ENCODE assay signal across 8 cellular contexts in the genomic region with DNA sequence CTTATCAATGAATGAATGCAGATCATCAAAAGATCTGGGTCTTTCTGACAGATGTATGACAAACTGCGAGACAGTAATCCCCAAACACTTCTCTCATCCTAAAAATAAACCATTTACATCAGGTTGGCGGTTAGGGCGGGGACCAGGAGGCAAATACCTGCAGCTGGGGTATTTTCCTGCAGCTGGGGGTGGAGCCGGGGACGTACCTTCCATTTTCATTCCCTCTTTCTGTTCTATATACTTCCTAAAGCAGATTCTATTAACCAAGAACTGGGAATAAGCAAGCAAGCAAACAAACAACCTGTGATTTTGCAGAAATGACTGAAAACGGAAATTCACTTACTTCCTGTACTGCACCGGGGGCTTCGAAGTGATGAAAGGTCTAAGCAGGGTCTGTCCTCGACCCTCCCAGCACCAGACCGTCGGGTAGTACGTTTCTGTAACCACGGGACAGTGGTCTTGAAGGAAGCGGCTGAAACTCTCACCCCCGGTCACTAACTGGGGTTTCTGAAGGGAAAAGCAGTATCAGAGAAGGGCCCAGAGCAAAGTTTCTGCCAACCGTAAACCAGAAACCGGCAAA. TPM values are rescaled to one million over a fixed set of nuclear protein-coding genes. Genes with fewer than 3 reads are reported as not detected.
DNase-seq lines count a peak whose midpoint lies in the region; ATAC-seq and TF ChIP-seq lines count a peak whose summit lies in the region.

No MANE protein-coding gene starts in this region.

- peak overlapping the region; percentile 95 for H3K4me3 ChIP-seq in DOHH2 (ENCODE audit: low read length)

- peaks cover 48% of the 10 kb centered on the region for H3K36me3 ChIP-seq in DOHH2 (ENCODE audit: control insufficient read depth, low read length)

- H3K4me2 ChIP-seq in DOHH2 (ENCODE audit: low read length): peak overlapping the region; percentile 77

- intact Hi-C loops in natural killer cell (cut with micrococcal nuclease): no loop called here

- peaks cover 60% of the 10 kb centered on the region for H3K79me2 ChIP-seq in DOHH2 (ENCODE audit: control insufficient read depth, low read length)

- no peaks in the 10 kb centered on the region for H3K36me3 Mint-ChIP-seq in natural killer cell

- 0 out of 2 replicates have a peak, but pooled peaks cover 4% of the 10 kb centered on the region for H4K20me1 ChIP-seq in DOHH2 (ENCODE audit: control insufficient read depth, insufficient read depth, low read depth, low read length)

- no peaks in the 10 kb centered on the region for H3K9me2 ChIP-seq in DOHH2 (replicated peaks; ENCODE audit: control insufficient read depth, low read length)

- H3K9me3 ChIP-seq in DOHH2 (ENCODE audit: control insufficient read depth, insufficient read depth, low read length): no peaks in the 10 kb centered on the region

- peak overlapping the region; percentile 85 to 90 for H3K27ac Mint-ChIP-seq in natural killer cell

- no peak for TF ChIP-seq CTCF in DOHH2 (IDR thresholded peaks at IDR 0.05; ENCODE audit: low read depth, low read length, poor library complexity, severe bottlenecking)
- no peak for TF ChIP-seq CTCF in natural killer cell (IDR thresholded peaks at IDR 0.05)

- H3K9me3 Mint-ChIP-seq in natural killer cell: no peaks in the 10 kb centered on the region

- DNase-seq in T follicular helper cell (ENCODE audit: low read depth) (peak; percentile 9), natural killer cell (no peak), SKM-1 (lab: John Stamatoyannopoulos, UW; ENCODE audit: unreplicated experiment) (no peak)
- peak; percentile 22 for DNase-seq in effector CD4-positive, alpha-beta T cell

- H3K27me3 Mint-ChIP-seq in natural killer cell (ENCODE audit: low read depth in 2 of 2): no peaks in the 10 kb centered on the region

- H3K4me3 Mint-ChIP-seq in natural killer cell: peak overlapping the region; percentile 91

- peaks cover 30 to 32% of the 10 kb centered on the region in 2 donors for H3K4me1 Mint-ChIP-seq in natural killer cell

- peak overlapping the region; percentile 73 for H3K27ac ChIP-seq in DOHH2 (ENCODE audit: low read depth, low read length)

- ATAC-seq in HG03354 (IDR thresholded peaks at IDR 0.05; ENCODE audit: poor library complexity, severe bottlenecking, unreplicated experiment) (peak; percentile 26), natural killer cell (peak in 2 of 3 donors; percentile 0 to 1), HG03457 (IDR thresholded peaks at IDR 0.05; ENCODE audit: unreplicated experiment) (no peak), GM18858 (IDR thresholded peaks at IDR 0.05; ENCODE audit: unreplicated experiment) (no peak)

- peaks cover 6% of the 10 kb centered on the region; the same call in 1 of the 2 replicates for H3F3A ChIP-seq in DOHH2 (ENCODE audit: control insufficient read depth, insufficient read depth)

- H3K27me3 ChIP-seq in DOHH2 (ENCODE audit: control insufficient read depth, low read length): no peaks in the 10 kb centered on the region

- H3K4me1 ChIP-seq in DOHH2 (ENCODE audit: control insufficient read depth, low read length): peaks cover 48% of the 10 kb centered on the region

RNA-seq across cellular contexts. Expression of a gene that starts 1.2 kb away (rescaled TPM):
- total RNA-seq in natural killer cell: 10 to 100 TPM; 39.9 to 47.3 (median 45.0) TPM

RNA-seq across cellular contexts. Expression of a gene that starts 37.3 kb away (rescaled TPM):
- 10 to 100 TPM; 27.5 to 38.4 (median 35.6) TPM for total RNA-seq in natural killer cell

Comparison
In these comparisons a context has a peak if more than half of its experiments do, and no peak if none do; other contexts are left out.
1. ATAC-seq: peak in HG03354 (single experiment) and natural killer cell (2 of 3); none in HG03457 (single experiment) and GM18858 (single experiment).
2. DNase-seq: peak in T follicular helper cell (single experiment) and effector CD4-positive, alpha-beta T cell (single experiment); none in natural killer cell (single experiment) and SKM-1 (single experiment).